8 cellular contexts compared by ENCODE assay signal in the genomic region with DNA sequence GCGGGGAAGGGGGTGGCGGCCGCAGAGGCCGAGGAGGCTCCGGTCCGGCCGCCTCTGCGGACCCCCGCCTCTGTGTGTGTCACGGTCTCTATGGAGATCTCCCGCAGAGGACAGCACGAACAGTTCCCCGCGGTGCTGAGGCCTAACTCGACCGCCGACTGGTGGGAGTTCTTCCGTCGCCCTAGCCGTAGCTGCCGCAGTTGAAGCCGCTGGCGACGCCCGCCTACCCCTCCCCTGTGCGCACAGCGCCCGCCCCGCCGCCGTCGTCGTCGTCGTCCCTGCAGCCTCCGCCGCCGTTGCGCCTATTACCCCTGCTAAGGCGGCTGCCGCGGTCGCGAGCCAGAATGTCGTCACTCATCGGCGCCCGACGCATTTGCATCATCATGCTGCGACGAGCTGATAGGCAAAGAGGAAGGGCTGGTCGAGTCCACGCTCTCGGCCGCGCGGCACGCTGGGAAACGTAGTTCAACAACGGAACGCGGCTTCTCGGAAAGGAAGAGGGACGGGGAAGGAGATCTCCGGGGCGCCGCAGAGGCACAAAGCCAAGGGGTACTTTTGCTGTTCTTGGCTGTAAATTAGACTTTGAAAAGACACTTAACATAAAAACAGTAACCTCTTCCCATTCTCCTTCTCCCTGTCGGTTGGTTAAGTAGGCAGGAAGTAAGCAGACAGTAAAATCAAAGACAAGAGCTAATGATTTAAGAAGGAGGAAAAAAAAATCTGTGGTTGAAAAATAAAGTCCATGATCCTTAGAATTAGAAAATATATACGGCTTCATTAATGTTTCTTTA. TPM values are rescaled to one million over a fixed set of nuclear protein-coding genes. Genes with fewer than 3 reads are reported as not detected.
DNase-seq lines count a peak whose midpoint lies in the region; ATAC-seq and TF ChIP-seq lines count a peak whose summit lies in the region.

A gene (minus strand): TSS at position 346 of the 791 bp plus-strand sequence. CDS start 538 bp downstream, outside the sequence.

- H3K9me3 Mint-ChIP-seq in HFFc6, result no peaks in the 10 kb centered on the region
- no peaks in the 10 kb centered on the region for H3K9me3 Mint-ChIP-seq in activated naive CD4-positive, alpha-beta T cell treated with anti-CD3 and anti-CD28 coated beads, Interleukin-2, amount 10 ng/mL, durations not matched to agents 7 days and 5 days

- H3K27me3 Mint-ChIP-seq in HFFc6 (ENCODE audit: insufficient read depth), result no peaks in the 10 kb centered on the region; the same call in 1 of the 2 replicates
- H3K27me3 Mint-ChIP-seq in activated naive CD4-positive, alpha-beta T cell treated with anti-CD3 and anti-CD28 coated beads, Interleukin-2, amount 10 ng/mL, durations not matched to agents 7 days and 5 days, result no peaks in the 10 kb centered on the region

- peaks cover 4% of the 10 kb centered on the region; the same call in 1 of the 2 replicates for H3K36me3 Mint-ChIP-seq in HFFc6 (ENCODE audit: low read depth)
- H3K36me3 Mint-ChIP-seq in activated naive CD4-positive, alpha-beta T cell treated with anti-CD3 and anti-CD28 coated beads, Interleukin-2, amount 10 ng/mL, durations not matched to agents 7 days and 5 days, result peaks cover 19% of the 10 kb centered on the region

- no peaks in the 10 kb centered on the region for H3K36me3 ChIP-seq in SK-N-MC (ENCODE audit: insufficient read depth, low read length)
- H3K36me3 ChIP-seq in gastroesophageal sphincter, result no peaks in the 10 kb centered on the region
- no peaks in the 10 kb centered on the region for H3K36me3 ChIP-seq in neutrophil

- H3K4me3 Mint-ChIP-seq in HFFc6, result peak within 1 kb of the TSS; percentile 94
- peak within 1 kb of the TSS; percentile 86 for H3K4me3 Mint-ChIP-seq in activated naive CD4-positive, alpha-beta T cell treated with anti-CD3 and anti-CD28 coated beads, Interleukin-2, amount 10 ng/mL, durations not matched to agents 7 days and 5 days

- H3K4me1 Mint-ChIP-seq in HFFc6 (ENCODE audit: low read depth), result peaks cover 60% of the 10 kb centered on the region
- peaks cover 36% of the 10 kb centered on the region for H3K4me1 Mint-ChIP-seq in activated naive CD4-positive, alpha-beta T cell treated with anti-CD3 and anti-CD28 coated beads, Interleukin-2, amount 10 ng/mL, durations not matched to agents 7 days and 5 days

- TF ChIP-seq POLR2A in NB4 (IDR thresholded peaks at IDR 0.05; ENCODE audit: extremely low read depth, insufficient read length) (peak; percentile 76), gastroesophageal sphincter (IDR thresholded peaks at IDR 0.05) (peak; percentile 89 to 91)

- 0% methylated on average over 6 to 15 of the region's 69 CpGs for WGBS in gastroesophageal sphincter (ENCODE audit: low coverage in 1 of 2), 2 donors

- H3K27ac ChIP-seq in SK-N-MC (peak within 1 kb of the TSS; percentile 93), gastroesophageal sphincter (peak within 1 kb of the TSS; percentile 93 to 99 (median 96)), neutrophil (peak within 1 kb of the TSS; percentile 97), substantia nigra (ENCODE audit: low read depth, low read length, poor library complexity, severe bottlenecking) (peak within 1 kb of the TSS; percentile 86)

- DNase-seq in GM04503 (ENCODE audit: low read depth), result peak; percentile 81
- DNase-seq in HFFc6, result peak; percentile 99
- peak; percentile 99 for DNase-seq in NB4 (ENCODE audit: low read depth)
- DNase-seq in SK-N-MC (ENCODE audit: low read depth, low spot score), result peak; percentile 97
- DNase-seq in activated naive CD4-positive, alpha-beta T cell treated with anti-CD3 and anti-CD28 coated beads, Interleukin-2, amount 10 ng/mL, durations not matched to agents 7 days and 5 days, result peak; percentile 99
- DNase-seq in substantia nigra (lab: John Stamatoyannopoulos, UW), result peak; percentile 80 to 100 (median 98)

- TF ChIP-seq CTCF in HFFc6 (IDR thresholded peaks at IDR 0.05) (no peak), NB4 (IDR thresholded peaks at IDR 0.05; ENCODE audit: low read depth, low read length) (no peak), gastroesophageal sphincter (IDR thresholded peaks at IDR 0.05) (no peak), neutrophil (IDR thresholded peaks at IDR 0.05) (peak; percentile 54)

- H3K4me3 ChIP-seq in NB4 (ENCODE audit: low read depth, low read length) (peak within 1 kb of the TSS; percentile 96), SK-N-MC (peak within 1 kb of the TSS; percentile 89), gastroesophageal sphincter (peak within 1 kb of the TSS; percentile 66 to 79), neutrophil (ENCODE audit: low read depth in 1 of 2, low read length in 1 of 2) (peak within 1 kb of the TSS; percentile 85 to 94)

- CTCF ChIA-PET in activated naive CD4-positive, alpha-beta T cell treated with anti-CD3 and anti-CD28 coated beads, Interleukin-2, amount 10 ng/mL, durations not matched to agents 7 days and 5 days (lab: Charles Lee), result no interaction called here

- H3K27ac Mint-ChIP-seq in HFFc6, result peak within 1 kb of the TSS; percentile 96
- H3K27ac Mint-ChIP-seq in activated naive CD4-positive, alpha-beta T cell treated with anti-CD3 and anti-CD28 coated beads, Interleukin-2, amount 10 ng/mL, durations not matched to agents 7 days and 5 days, result peak within 1 kb of the TSS; percentile 97

- H3K4me1 ChIP-seq in gastroesophageal sphincter (peaks cover 0 to 40% (median 12%) of the 10 kb centered on the region in 3 donors), neutrophil (ENCODE audit: control insufficient read depth in 1 of 2, insufficient read depth in 1 of 2, low read depth in 1 of 2, low read length in 1 of 2) (peaks cover 46 to 47% of the 10 kb centered on the region in 2 experiments)

- H3K27me3 ChIP-seq in gastroesophageal sphincter (no peaks in the 10 kb centered on the region), neutrophil (no peaks in the 10 kb centered on the region)

- peak within 1 kb of the TSS; percentile 95 for H3K9ac ChIP-seq in SK-N-MC (ENCODE audit: insufficient read length)

- ATAC-seq in gastroesophageal sphincter, result peak; percentile 90

- TF ChIP-seq EP300 in gastroesophageal sphincter (IDR thresholded peaks at IDR 0.05), result no peak

- no peaks in the 10 kb centered on the region for H3K9me3 ChIP-seq in SK-N-MC (ENCODE audit: low read depth, low read length)
- H3K9me3 ChIP-seq in gastroesophageal sphincter, result no peaks in the 10 kb centered on the region
- H3K9me3 ChIP-seq in neutrophil, result no peaks in the 10 kb centered on the region

RNA-seq across cellular contexts. Expression of the gene that starts here (rescaled TPM):
- total RNA-seq in HFFc6 (2021; fragmentation: NEBNext Ultra II Directional; extraction: Animal tissue kit (Norgen Biotek cat#: 25700)), result 10 to 100 TPM; 32.9 to 42.0 (median 37.1) TPM
- total RNA-seq in gastroesophageal sphincter, result 10 to 100 TPM; 28.8 to 41.6 (median 31.2) TPM

Comparison
In these comparisons a context has a peak if more than half of its experiments do, and no peak if none do; other contexts are left out.
1. Peak in every context shown above with its lines: DNase-seq, ATAC-seq, H3K4me3 ChIP-seq and H3K27ac ChIP-seq.